Comparison of ENCODE assay signal across 19 cellular contexts in genomic region chr18:79916128-79916494, GRCh38. TPM values are rescaled to one million over a fixed set of nuclear protein-coding genes. Genes with fewer than 3 reads are reported as not detected.
A peak's percentile ranks its signal among the peaks of the same experiment; 100 is the strongest.
DNase-seq lines count a peak whose midpoint lies in the region; ATAC-seq and TF ChIP-seq lines count a peak whose summit lies in the region.
"Had no signal": no experiment of that assay in that cellular context is flagged by ENCODE, and none has a peak within 500 bp of the region (broad histone marks: within the 10 kb centered on the region; RNA-seq: fewer than 3 reads in every experiment).

No MANE protein-coding gene starts in this region.

- H3K9me3 Mint-ChIP-seq in activated naive CD4-positive, alpha-beta T cell treated with anti-CD3 and anti-CD28 coated beads, Interleukin-2, amount 10 ng/mL, durations not matched to agents 7 days and 5 days, result peaks cover 7% of the 10 kb centered on the region
- no peaks in the 10 kb centered on the region for H3K9me3 Mint-ChIP-seq in activated naive CD4-positive, alpha-beta T cell treated with anti-CD3 and anti-CD28 coated beads for 36 hours

- H3K79me2 ChIP-seq in HCT116 (ENCODE audit: insufficient read depth, low read length), result peaks cover 32% of the 10 kb centered on the region; the same call in 1 of the 2 replicates

- TF ChIP-seq CTCF in HCT116 (IDR thresholded peaks at IDR 0.05 in 2 of 3, conservative IDR thresholded peaks at IDR 0.05 in 1 of 3; ENCODE audit: borderline replicate concordance in 1 of 3, insufficient read depth in 1 of 3, low read depth in 2 of 3, low read length in 2 of 3), result no peak

- no peak overlapping the region for H3K9ac ChIP-seq in HCT116 (ENCODE audit: low read length)

- H3K27me3 Mint-ChIP-seq in activated naive CD4-positive, alpha-beta T cell treated with anti-CD3 and anti-CD28 coated beads, Interleukin-2, amount 10 ng/mL, durations not matched to agents 7 days and 5 days, result no peaks in the 10 kb centered on the region
- H3K27me3 Mint-ChIP-seq in activated naive CD4-positive, alpha-beta T cell treated with anti-CD3 and anti-CD28 coated beads for 36 hours (ENCODE audit: low read depth), result no peaks in the 10 kb centered on the region

- peaks cover 0 to 13% of the 10 kb centered on the region in 2 experiments; a peak in 1 of 4 replicates for H3K36me3 ChIP-seq in HCT116 (ENCODE audit: control insufficient read depth in 1 of 2, insufficient read depth in 2 of 2, low read length in 2 of 2)

- H3K4me1 ChIP-seq in HCT116 (ENCODE audit: control insufficient read depth in 1 of 2, insufficient read depth in 2 of 2, low read length in 2 of 2), result no peaks in the 10 kb centered on the region
- H3K4me1 ChIP-seq: Peyer's patch had no signal

- no peak overlapping the region for H3K4me3 ChIP-seq in HCT116 (replicated peaks in 1 of 2; ENCODE audit: low read depth in 1 of 2, low read length in 2 of 2)
- H3K4me3 ChIP-seq: Peyer's patch had no signal

- peak overlapping the region; percentile 65 for H3K27ac Mint-ChIP-seq in activated naive CD4-positive, alpha-beta T cell treated with anti-CD3 and anti-CD28 coated beads, Interleukin-2, amount 10 ng/mL, durations not matched to agents 7 days and 5 days
- no peak overlapping the region for H3K27ac Mint-ChIP-seq in activated naive CD4-positive, alpha-beta T cell treated with anti-CD3 and anti-CD28 coated beads for 36 hours

- H3K9me2 ChIP-seq in HCT116 (ENCODE audit: insufficient read depth), result no peaks in the 10 kb centered on the region

- no peak overlapping the region for H3K27ac ChIP-seq in HCT116 (ENCODE audit: low read depth, low read length)
- H3K27ac ChIP-seq: C4-2B, Peyer's patch had no signal

- H4K20me1 ChIP-seq in HCT116 (ENCODE audit: insufficient read depth), result no peaks in the 10 kb centered on the region

- no peak for DNase-seq in activated naive CD4-positive, alpha-beta T cell treated with anti-CD3 and anti-CD28 coated beads, Interleukin-2, amount 10 ng/mL, durations not matched to agents 7 days and 5 days
- no peak for DNase-seq in activated naive CD4-positive, alpha-beta T cell treated with anti-CD3 and anti-CD28 coated beads for 36 hours
- DNase-seq in HCT116 (ENCODE audit: low read depth, low spot score) (no peak), islet precursor cell (peak; percentile 24), sciatic nerve (ENCODE audit: low spot score) (peak; percentile 35), cortex of kidney (lab: John Stamatoyannopoulos, UW) (no peak), COLO829 (ENCODE audit: low spot score) (no peak), inferior parietal cortex (ENCODE audit: extremely low spot score) (no peak)
- DNase-seq: DMS79, KBM-7, MM.1S, NCI-H1048, NCI-H1417 treated with DMSO at 0.1 percent for 48 hours, NCI-H187, NCI-H446, NCI-H526 had no signal

- TF ChIP-seq POLR2A in HCT116 (IDR thresholded peaks at IDR 0.05; ENCODE audit: borderline replicate concordance, extremely low read depth, insufficient read depth, insufficient read length), result no peak

- RAD21 ChIA-PET in HCT116 (lab: Charles Lee; ENCODE audit: low non-redundant PET in 1 of 2, low total read pairs in 2 of 2, uncharacterized antibody in 2 of 2, unreplicated experiment in 2 of 2), result no interaction called here

- BruUV-seq in HCT116 (replicated peaks; lab: Mats Ljungman, UMichigan), result no TSS peak

- H3K9me3 ChIP-seq in HCT116 (ENCODE audit: control insufficient read depth in 1 of 2, insufficient read depth in 1 of 2, low read depth in 1 of 2, low read length in 2 of 2), result no peaks in the 10 kb centered on the region
- H3K9me3 ChIP-seq: Peyer's patch had no signal

- H3K4me3 Mint-ChIP-seq in activated naive CD4-positive, alpha-beta T cell treated with anti-CD3 and anti-CD28 coated beads, Interleukin-2, amount 10 ng/mL, durations not matched to agents 7 days and 5 days, result no peak overlapping the region
- H3K4me3 Mint-ChIP-seq in activated naive CD4-positive, alpha-beta T cell treated with anti-CD3 and anti-CD28 coated beads for 36 hours, result no peak overlapping the region

- no peak for TF ChIP-seq RAD21 in HCT116 (IDR thresholded peaks at IDR 0.05; ENCODE audit: low read depth)

- POLR2A ChIA-PET in HCT116 (lab: Charles Lee), result no interaction called here

- ATAC-seq in HCT116 (0 out of 2 replicates have a peak, but pooled peaks have one; percentile 14), sciatic nerve (no peak)

- H3K4me1 Mint-ChIP-seq in activated naive CD4-positive, alpha-beta T cell treated with anti-CD3 and anti-CD28 coated beads, Interleukin-2, amount 10 ng/mL, durations not matched to agents 7 days and 5 days, result peaks cover 24% of the 10 kb centered on the region
- H3K4me1 Mint-ChIP-seq in activated naive CD4-positive, alpha-beta T cell treated with anti-CD3 and anti-CD28 coated beads for 36 hours (ENCODE audit: low read depth), result peaks cover 22% of the 10 kb centered on the region

- H3K27me3 ChIP-seq in HCT116 (ENCODE audit: insufficient read depth, low read length), result no peaks in the 10 kb centered on the region
- H3K27me3 ChIP-seq: Peyer's patch had no signal

- H3K4me2 ChIP-seq in HCT116 (ENCODE audit: low read length), result no peak overlapping the region

- CTCF ChIA-PET in activated naive CD4-positive, alpha-beta T cell treated with anti-CD3 and anti-CD28 coated beads, Interleukin-2, amount 10 ng/mL, durations not matched to agents 7 days and 5 days (lab: Charles Lee), result no interaction called here
- CTCF ChIA-PET in activated naive CD4-positive, alpha-beta T cell treated with anti-CD3 and anti-CD28 coated beads for 36 hours (lab: Charles Lee), result no interaction called here
- CTCF ChIA-PET in HCT116 (lab: Charles Lee), result no interaction called here

- H2AFZ ChIP-seq in HCT116 (ENCODE audit: low read depth, low read length, poor library complexity, severe bottlenecking), result no peak overlapping the region

- H3K36me3 Mint-ChIP-seq in activated naive CD4-positive, alpha-beta T cell treated with anti-CD3 and anti-CD28 coated beads, Interleukin-2, amount 10 ng/mL, durations not matched to agents 7 days and 5 days, result peaks cover 55% of the 10 kb centered on the region
- H3K36me3 Mint-ChIP-seq in activated naive CD4-positive, alpha-beta T cell treated with anti-CD3 and anti-CD28 coated beads for 36 hours (ENCODE audit: low read depth), result peaks cover 19% of the 10 kb centered on the region

- intact Hi-C loops in activated naive CD4-positive, alpha-beta T cell treated with anti-CD3 and anti-CD28 coated beads for 36 hours (cut with micrococcal nuclease), result no loop called here
- intact Hi-C loops in HCT116 (cut with micrococcal nuclease) (no loop called here), sciatic nerve (cut with DNase I) (no loop called here)

TF ChIP-seq in HCT116, 20 proteins besides CTCF, POLR2A, EP300 and RAD21:
- TF ChIP-seq EZH2phosphoT487 (IDR thresholded peaks at IDR 0.05; ENCODE audit: borderline replicate concordance) (no peak), SP1 (IDR thresholded peaks at IDR 0.05; ENCODE audit: low read depth) (no peak), ATF3 (IDR thresholded peaks at IDR 0.05) (no peak), REST (IDR thresholded peaks at IDR 0.05; ENCODE audit: low read depth) (no peak)
TF ChIP-seq in HCT116: peak in this region for 0.

RNA-seq across cellular contexts. Expression of gene SLC66A2, which starts 35.3 kb away (rescaled TPM):
- 10 to 100 TPM; 26.0 to 26.8 TPM for total RNA-seq in activated naive CD4-positive, alpha-beta T cell treated with anti-CD3 and anti-CD28 coated beads for 36 hours
- total RNA-seq in HCT116 (2021; ENCODE audit: unreplicated experiment) (44.9 TPM), sciatic nerve (65.2 TPM)
- polyA plus RNA-seq in HCT116 (2012), result 41.0 and 45.2 TPM in 2 replicates

RNA-seq across cellular contexts. Expression of gene HSBP1L1, which starts 48.3 kb away (rescaled TPM):
- 10 to 100 TPM; 14.2 to 14.8 TPM for total RNA-seq in activated naive CD4-positive, alpha-beta T cell treated with anti-CD3 and anti-CD28 coated beads for 36 hours
- total RNA-seq in HCT116 (2021; ENCODE audit: unreplicated experiment) (41.4 TPM), sciatic nerve (16.9 TPM)
- 26.9 and 30.7 TPM in 2 replicates for polyA plus RNA-seq in HCT116 (2012)
- total RNA-seq: OCI-LY7 had no signal

Comparison
In these comparisons a context has a peak if more than half of its experiments do, and no peak if none do; other contexts are left out.
1. DNase-seq: peak in islet precursor cell (single experiment) and sciatic nerve (single experiment); none in activated naive CD4-positive, alpha-beta T cell treated with anti-CD3 and anti-CD28 coated beads, Interleukin-2, amount 10 ng/mL, durations not matched to agents 7 days and 5 days (single experiment), activated naive CD4-positive, alpha-beta T cell treated with anti-CD3 and anti-CD28 coated beads for 36 hours (single experiment), HCT116 (single experiment), cortex of kidney (single experiment), COLO829 (single experiment) and inferior parietal cortex (single experiment).